Comparison of ENCODE assay signal across 1 cellular context in the genomic region with DNA sequence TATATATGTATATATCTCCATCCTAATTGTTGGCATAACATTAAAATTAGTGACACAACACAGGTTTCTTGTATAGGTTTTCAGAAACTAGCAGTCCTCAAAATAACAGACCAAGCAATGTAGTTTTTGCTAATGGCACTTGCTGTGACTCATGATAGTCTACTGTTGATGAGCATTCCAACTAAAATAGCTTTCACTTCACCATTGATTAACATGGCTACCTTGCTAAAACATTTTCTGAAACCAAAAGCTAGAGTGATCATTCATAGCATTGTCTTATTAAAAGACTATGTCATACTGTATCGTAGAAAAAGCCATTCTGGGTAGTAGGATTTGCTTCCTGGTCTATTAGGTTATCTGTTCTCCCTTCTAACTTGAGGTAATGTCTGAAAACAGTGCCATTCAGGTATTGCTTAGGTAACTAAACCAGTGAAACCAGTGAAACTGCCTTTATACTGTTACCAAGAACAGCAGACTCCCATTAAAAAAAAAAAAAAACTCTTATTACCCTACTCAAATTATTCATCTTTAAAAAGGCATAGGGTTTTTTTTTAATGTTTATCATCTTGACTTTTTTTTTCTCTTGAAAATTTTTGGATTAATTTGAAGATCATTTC.
TF ChIP-seq lines count a peak whose summit lies in the region.

No MANE protein-coding gene starts in this region.

TF ChIP-seq in HEK293, 187 proteins besides CTCF, POLR2A, EP300 and RAD21 (continued from another document):
- TF ChIP-seq, protein P1, sequence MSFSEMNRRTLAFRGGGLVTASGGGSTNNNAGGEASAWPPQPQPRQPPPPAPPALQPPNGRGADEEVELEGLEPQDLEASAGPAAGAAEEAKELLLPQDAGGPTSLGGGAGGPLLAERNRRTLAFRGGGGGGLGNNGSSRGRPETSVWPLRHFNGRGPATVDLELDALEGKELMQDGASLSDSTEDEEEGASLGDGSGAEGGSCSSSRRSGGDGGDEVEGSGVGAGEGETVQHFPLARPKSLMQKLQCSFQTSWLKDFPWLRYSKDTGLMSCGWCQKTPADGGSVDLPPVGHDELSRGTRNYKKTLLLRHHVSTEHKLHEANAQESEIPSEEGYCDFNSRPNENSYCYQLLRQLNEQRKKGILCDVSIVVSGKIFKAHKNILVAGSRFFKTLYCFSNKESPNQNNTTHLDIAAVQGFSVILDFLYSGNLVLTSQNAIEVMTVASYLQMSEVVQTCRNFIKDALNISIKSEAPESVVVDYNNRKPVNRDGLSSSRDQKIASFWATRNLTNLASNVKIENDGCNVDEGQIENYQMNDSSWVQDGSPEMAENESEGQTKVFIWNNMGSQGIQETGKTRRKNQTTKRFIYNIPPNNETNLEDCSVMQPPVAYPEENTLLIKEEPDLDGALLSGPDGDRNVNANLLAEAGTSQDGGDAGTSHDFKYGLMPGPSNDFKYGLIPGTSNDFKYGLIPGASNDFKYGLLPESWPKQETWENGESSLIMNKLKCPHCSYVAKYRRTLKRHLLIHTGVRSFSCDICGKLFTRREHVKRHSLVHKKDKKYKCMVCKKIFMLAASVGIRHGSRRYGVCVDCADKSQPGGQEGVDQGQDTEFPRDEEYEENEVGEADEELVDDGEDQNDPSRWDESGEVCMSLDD (tag by site-specific recombination; IDR thresholded peaks at IDR 0.05), result no peak
- TF ChIP-seq ZNF184 (tag by site-specific recombination; IDR thresholded peaks at IDR 0.05) (no peak), ZSCAN23 (tag by site-specific recombination; IDR thresholded peaks at IDR 0.05) (no peak), BCL11B (tag by site-specific recombination; IDR thresholded peaks at IDR 0.05; ENCODE audit: low read depth) (no peak), ZNF19 (tag by site-specific recombination; IDR thresholded peaks at IDR 0.05; ENCODE audit: low read depth) (no peak), ZNF202 (tag by site-specific recombination; IDR thresholded peaks at IDR 0.05; ENCODE audit: borderline replicate concordance) (no peak), SCRT1 (tag by site-specific recombination; IDR thresholded peaks at IDR 0.05; ENCODE audit: borderline replicate concordance) (no peak), ZNF660 (tag by site-specific recombination; IDR thresholded peaks at IDR 0.05) (peak; percentile 56; the same call in 1 of the 2 replicates), ZBTB17 (tag by site-specific recombination; IDR thresholded peaks at IDR 0.05) (peak; percentile 24; the same call in 1 of the 2 replicates), ZNF433 (tag by site-specific recombination; IDR thresholded peaks at IDR 0.05; ENCODE audit: low read depth) (no peak), ZNF561 (tag by site-specific recombination; IDR thresholded peaks at IDR 0.05; ENCODE audit: borderline replicate concordance) (no peak), ZNF76 (tag by site-specific recombination; IDR thresholded peaks at IDR 0.05; ENCODE audit: borderline replicate concordance, low read depth) (no peak)
- TF ChIP-seq, protein P2, sequence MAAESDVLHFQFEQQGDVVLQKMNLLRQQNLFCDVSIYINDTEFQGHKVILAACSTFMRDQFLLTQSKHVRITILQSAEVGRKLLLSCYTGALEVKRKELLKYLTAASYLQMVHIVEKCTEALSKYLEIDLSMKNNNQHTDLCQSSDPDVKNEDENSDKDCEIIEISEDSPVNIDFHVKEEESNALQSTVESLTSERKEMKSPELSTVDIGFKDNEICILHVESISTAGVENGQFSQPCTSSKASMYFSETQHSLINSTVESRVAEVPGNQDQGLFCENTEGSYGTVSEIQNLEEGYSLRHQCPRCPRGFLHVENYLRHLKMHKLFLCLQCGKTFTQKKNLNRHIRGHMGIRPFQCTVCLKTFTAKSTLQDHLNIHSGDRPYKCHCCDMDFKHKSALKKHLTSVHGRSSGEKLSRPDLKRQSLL (tag by site-specific recombination; IDR thresholded peaks at IDR 0.05), result no peak
- TF ChIP-seq, protein P3, sequence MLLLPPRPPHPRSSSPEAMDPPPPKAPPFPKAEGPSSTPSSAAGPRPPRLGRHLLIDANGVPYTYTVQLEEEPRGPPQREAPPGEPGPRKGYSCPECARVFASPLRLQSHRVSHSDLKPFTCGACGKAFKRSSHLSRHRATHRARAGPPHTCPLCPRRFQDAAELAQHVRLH (tag by site-specific recombination; IDR thresholded peaks at IDR 0.05), result no peak
- TF ChIP-seq, protein P4, sequence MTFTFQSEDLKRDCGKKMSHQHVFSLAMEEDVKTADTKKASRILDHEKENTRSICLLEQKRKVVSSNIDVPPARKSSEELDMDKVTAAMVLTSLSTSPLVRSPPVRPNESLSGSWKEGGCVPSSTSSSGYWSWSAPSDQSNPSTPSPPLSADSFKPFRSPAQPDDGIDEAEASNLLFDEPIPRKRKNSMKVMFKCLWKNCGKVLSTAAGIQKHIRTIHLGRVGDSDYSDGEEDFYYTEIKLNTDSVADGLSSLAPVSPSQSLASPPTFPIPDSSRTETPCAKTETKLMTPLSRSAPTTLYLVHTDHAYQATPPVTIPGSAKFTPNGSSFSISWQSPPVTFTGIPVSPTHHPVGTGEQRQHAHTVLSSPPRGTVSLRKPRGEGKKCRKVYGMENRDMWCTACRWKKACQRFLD (tag by site-specific recombination; IDR thresholded peaks at IDR 0.05), result no peak
